ENCODE assay signal across 1 cellular context in the genomic region with DNA sequence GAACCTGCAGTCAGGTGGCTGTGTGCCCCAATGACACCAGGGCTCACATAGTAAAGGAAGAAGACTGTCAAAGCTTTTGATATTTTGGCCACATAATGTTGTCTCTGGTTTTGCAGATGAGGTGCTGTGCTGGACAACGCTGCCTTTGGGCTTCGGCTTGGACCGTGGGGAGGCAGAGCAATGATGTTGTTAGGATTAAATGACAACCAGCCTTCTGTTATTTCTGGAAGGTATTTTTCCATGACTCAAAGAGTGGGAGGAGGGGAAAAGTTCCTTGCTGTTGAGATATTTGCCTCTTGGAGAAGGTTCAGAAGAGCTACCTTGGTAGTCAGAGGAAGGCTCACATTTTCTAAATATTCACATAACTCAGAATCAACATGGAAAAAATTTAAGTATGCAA.
TF ChIP-seq lines count a peak whose summit lies in the region.

No MANE protein-coding gene starts in this region.

TF ChIP-seq in WTC11, 78 proteins besides CTCF, POLR2A, EP300 and RAD21 (continued from another document):
- TF ChIP-seq, protein P1, sequence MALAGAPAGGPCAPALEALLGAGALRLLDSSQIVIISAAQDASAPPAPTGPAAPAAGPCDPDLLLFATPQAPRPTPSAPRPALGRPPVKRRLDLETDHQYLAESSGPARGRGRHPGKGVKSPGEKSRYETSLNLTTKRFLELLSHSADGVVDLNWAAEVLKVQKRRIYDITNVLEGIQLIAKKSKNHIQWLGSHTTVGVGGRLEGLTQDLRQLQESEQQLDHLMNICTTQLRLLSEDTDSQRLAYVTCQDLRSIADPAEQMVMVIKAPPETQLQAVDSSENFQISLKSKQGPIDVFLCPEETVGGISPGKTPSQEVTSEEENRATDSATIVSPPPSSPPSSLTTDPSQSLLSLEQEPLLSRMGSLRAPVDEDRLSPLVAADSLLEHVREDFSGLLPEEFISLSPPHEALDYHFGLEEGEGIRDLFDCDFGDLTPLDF (CRISPR knock-in tag; IDR thresholded peaks at IDR 0.05), result no peak
